Comparison of ENCODE assay signal across 1 cellular context in the genomic region with DNA sequence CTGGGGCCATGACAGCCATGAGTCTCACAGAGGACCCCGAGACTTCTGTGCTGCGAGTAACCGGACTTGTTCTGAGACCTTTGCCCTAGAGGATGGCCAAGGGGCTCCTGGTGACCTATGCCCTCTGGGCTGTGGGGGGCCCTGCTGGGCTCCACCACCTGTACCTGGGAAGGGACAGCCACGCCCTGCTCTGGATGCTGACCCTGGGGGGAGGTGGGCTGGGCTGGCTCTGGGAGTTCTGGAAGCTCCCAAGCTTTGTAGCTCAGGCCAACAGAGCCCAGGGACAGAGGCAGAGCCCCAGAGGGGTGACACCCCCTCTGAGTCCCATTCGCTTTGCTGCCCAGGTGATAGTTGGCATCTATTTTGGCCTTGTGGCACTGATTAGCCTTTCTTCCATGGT.
TF ChIP-seq lines count a peak whose summit lies in the region.

No MANE protein-coding gene starts in this region.

TF ChIP-seq in HCT116, 20 proteins besides CTCF, POLR2A, EP300 and RAD21 (continued from another document):
- TF ChIP-seq, protein P1, sequence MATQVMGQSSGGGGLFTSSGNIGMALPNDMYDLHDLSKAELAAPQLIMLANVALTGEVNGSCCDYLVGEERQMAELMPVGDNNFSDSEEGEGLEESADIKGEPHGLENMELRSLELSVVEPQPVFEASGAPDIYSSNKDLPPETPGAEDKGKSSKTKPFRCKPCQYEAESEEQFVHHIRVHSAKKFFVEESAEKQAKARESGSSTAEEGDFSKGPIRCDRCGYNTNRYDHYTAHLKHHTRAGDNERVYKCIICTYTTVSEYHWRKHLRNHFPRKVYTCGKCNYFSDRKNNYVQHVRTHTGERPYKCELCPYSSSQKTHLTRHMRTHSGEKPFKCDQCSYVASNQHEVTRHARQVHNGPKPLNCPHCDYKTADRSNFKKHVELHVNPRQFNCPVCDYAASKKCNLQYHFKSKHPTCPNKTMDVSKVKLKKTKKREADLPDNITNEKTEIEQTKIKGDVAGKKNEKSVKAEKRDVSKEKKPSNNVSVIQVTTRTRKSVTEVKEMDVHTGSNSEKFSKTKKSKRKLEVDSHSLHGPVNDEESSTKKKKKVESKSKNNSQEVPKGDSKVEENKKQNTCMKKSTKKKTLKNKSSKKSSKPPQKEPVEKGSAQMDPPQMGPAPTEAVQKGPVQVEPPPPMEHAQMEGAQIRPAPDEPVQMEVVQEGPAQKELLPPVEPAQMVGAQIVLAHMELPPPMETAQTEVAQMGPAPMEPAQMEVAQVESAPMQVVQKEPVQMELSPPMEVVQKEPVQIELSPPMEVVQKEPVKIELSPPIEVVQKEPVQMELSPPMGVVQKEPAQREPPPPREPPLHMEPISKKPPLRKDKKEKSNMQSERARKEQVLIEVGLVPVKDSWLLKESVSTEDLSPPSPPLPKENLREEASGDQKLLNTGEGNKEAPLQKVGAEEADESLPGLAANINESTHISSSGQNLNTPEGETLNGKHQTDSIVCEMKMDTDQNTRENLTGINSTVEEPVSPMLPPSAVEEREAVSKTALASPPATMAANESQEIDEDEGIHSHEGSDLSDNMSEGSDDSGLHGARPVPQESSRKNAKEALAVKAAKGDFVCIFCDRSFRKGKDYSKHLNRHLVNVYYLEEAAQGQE (IDR thresholded peaks at IDR 0.05; ENCODE audit: low read depth), result no peak
- TF ChIP-seq POLR2AphosphoS5 (IDR thresholded peaks at IDR 0.05; ENCODE audit: low read depth, low read length), result no peak
